In the genomic region with DNA sequence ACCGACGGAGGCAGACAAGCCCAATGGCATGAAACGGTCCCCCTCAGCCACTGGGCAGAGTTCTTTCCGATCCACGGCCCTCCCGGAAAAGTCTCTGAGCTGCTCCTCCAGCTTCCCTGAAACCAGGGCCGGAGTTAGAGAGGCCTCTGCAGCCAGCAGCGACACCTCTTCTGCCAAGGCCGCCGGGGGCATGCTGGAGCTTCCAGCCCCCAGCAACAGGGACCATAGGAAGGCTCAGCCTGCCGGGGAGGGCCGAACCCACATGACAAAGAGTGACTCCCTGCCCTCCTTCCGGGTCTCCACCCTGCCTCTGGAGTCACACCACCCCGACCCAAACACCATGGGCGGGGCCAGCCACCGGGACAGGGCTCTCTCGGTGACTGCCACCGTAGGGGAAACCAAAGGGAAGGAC, we compare ENCODE assay signal across 9 cellular contexts. TPM values are rescaled to one million over a fixed set of nuclear protein-coding genes. Genes with fewer than 3 reads are reported as not detected.
DNase-seq lines count a peak whose midpoint lies in the region; ATAC-seq and TF ChIP-seq lines count a peak whose summit lies in the region.
"Had no signal": no experiment of that assay in that cellular context is flagged by ENCODE, and none has a peak within 500 bp of the region (broad histone marks: within the 10 kb centered on the region; RNA-seq: fewer than 3 reads in every experiment).

No MANE protein-coding gene starts in this region.

- no peak for TF ChIP-seq CTCF in osteoblast (IDR thresholded peaks at IDR 0.05; ENCODE audit: extremely low read depth, low read depth, low read length)
- TF ChIP-seq CTCF in thoracic aorta (IDR thresholded peaks at IDR 0.05), result no peak

- H3K27me3 ChIP-seq in osteoblast (ENCODE audit: insufficient read depth, low read length) (no peaks in the 10 kb centered on the region), thoracic aorta (replicated peaks; ENCODE audit: insufficient read depth) (no peaks in the 10 kb centered on the region)

- peak overlapping the region; percentile 96 for H3K27ac Mint-ChIP-seq in activated CD4-positive, alpha-beta T cell treated with anti-CD3 and anti-CD28 coated beads, Interleukin-2, amount 10 ng/mL, durations not matched to agents 24 days and 14 days
- peak overlapping the region; percentile 93 to 96 for H3K27ac Mint-ChIP-seq in effector memory CD8-positive, alpha-beta T cell

- no peaks in the 10 kb centered on the region for H4K20me1 ChIP-seq in osteoblast (ENCODE audit: insufficient read depth, low read length)

- DNase-seq in activated CD4-positive, alpha-beta T cell treated with anti-CD3 and anti-CD28 coated beads, Interleukin-2, amount 10 ng/mL, durations not matched to agents 24 days and 14 days, result peak; percentile 95
- DNase-seq in effector memory CD8-positive, alpha-beta T cell, result peak; percentile 47 to 60 (median 55)
- no peak for DNase-seq in osteoblast (ENCODE audit: insufficient read length, low spot score, missing footprints)
- no peak for DNase-seq in thoracic aorta (ENCODE audit: low spot score)
- DNase-seq in globus pallidus (ENCODE audit: low spot score), result no peak
- DNase-seq in COR-L47 (lab: John Stamatoyannopoulos, UW), result no peak

- H3K79me2 ChIP-seq in osteoblast (ENCODE audit: insufficient read depth, low read length), result no peaks in the 10 kb centered on the region

- peaks cover 58% of the 10 kb centered on the region for H3K4me1 Mint-ChIP-seq in activated CD4-positive, alpha-beta T cell treated with anti-CD3 and anti-CD28 coated beads, Interleukin-2, amount 10 ng/mL, durations not matched to agents 24 days and 14 days
- H3K4me1 Mint-ChIP-seq in effector memory CD8-positive, alpha-beta T cell (ENCODE audit: low read depth in 2 of 2), result peaks cover 36 to 48% of the 10 kb centered on the region in 2 donors

- ATAC-seq in GM18909 (IDR thresholded peaks at IDR 0.05; ENCODE audit: poor library complexity, unreplicated experiment) (peak; percentile 41), HG03196 (IDR thresholded peaks at IDR 0.05; ENCODE audit: unreplicated experiment) (peak; percentile 23), thoracic aorta (ENCODE audit: insufficient number of reproducible peaks, low FRiP score, low read depth) (peak; percentile 14)
- ATAC-seq in effector memory CD8-positive, alpha-beta T cell (replicated peaks), result peak; percentile 53

- H3K36me3 ChIP-seq in osteoblast (ENCODE audit: insufficient read depth, low read length) (no peaks in the 10 kb centered on the region), thoracic aorta (peaks cover 18% of the 10 kb centered on the region)

- H3K4me3 Mint-ChIP-seq in activated CD4-positive, alpha-beta T cell treated with anti-CD3 and anti-CD28 coated beads, Interleukin-2, amount 10 ng/mL, durations not matched to agents 24 days and 14 days, result peak overlapping the region; percentile 89
- H3K4me3 Mint-ChIP-seq in effector memory CD8-positive, alpha-beta T cell, result peak overlapping the region; percentile 81 to 90

- H3K4me1 ChIP-seq in osteoblast (ENCODE audit: insufficient read depth, low read length) (peaks cover 10% of the 10 kb centered on the region), thoracic aorta (ENCODE audit: control insufficient read depth in 1 of 2, low read depth in 2 of 2) (peaks cover 11 to 21% of the 10 kb centered on the region in 2 donors)

- H3K9me3 ChIP-seq in osteoblast (ENCODE audit: low read depth, low read length) (no peaks in the 10 kb centered on the region), thoracic aorta (no peaks in the 10 kb centered on the region)

- H3K4me3 ChIP-seq in osteoblast (ENCODE audit: insufficient read depth, low read length) (peak overlapping the region; percentile 56), thoracic aorta (peak overlapping the region; percentile 74)

- peak overlapping the region; percentile 78 for H3K4me2 ChIP-seq in osteoblast (ENCODE audit: insufficient read depth, low read length)

- H3K27me3 Mint-ChIP-seq in activated CD4-positive, alpha-beta T cell treated with anti-CD3 and anti-CD28 coated beads, Interleukin-2, amount 10 ng/mL, durations not matched to agents 24 days and 14 days, result no peaks in the 10 kb centered on the region
- H3K27me3 Mint-ChIP-seq in effector memory CD8-positive, alpha-beta T cell, result no peaks in the 10 kb centered on the region

- peak overlapping the region; percentile 95 for H2AFZ ChIP-seq in osteoblast (ENCODE audit: low read length)

- intact Hi-C loops in activated CD4-positive, alpha-beta T cell treated with anti-CD3 and anti-CD28 coated beads, Interleukin-2, amount 10 ng/mL, durations not matched to agents 24 days and 14 days (cut with micrococcal nuclease), result loop anchor here (1.0 to 10.0 kb wide), 10 partner anchors 9 to 1239 kb away; partner anchors contain the start of genes ERBIN and PIK3R1

- peaks cover 39% of the 10 kb centered on the region for H3K36me3 Mint-ChIP-seq in activated CD4-positive, alpha-beta T cell treated with anti-CD3 and anti-CD28 coated beads, Interleukin-2, amount 10 ng/mL, durations not matched to agents 24 days and 14 days (ENCODE audit: low read depth)
- H3K36me3 Mint-ChIP-seq in effector memory CD8-positive, alpha-beta T cell (ENCODE audit: insufficient read depth), result peaks cover 40% of the 10 kb centered on the region

- H3K9me3 Mint-ChIP-seq in activated CD4-positive, alpha-beta T cell treated with anti-CD3 and anti-CD28 coated beads, Interleukin-2, amount 10 ng/mL, durations not matched to agents 24 days and 14 days, result no peaks in the 10 kb centered on the region
- H3K9me3 Mint-ChIP-seq in effector memory CD8-positive, alpha-beta T cell, result no peaks in the 10 kb centered on the region

- H3K27ac ChIP-seq in osteoblast (ENCODE audit: low read depth, low read length), result peak overlapping the region; percentile 50
- peak overlapping the region; percentile 76 to 91 for H3K27ac ChIP-seq in thoracic aorta

RNA-seq across cellular contexts. Expression of gene CD180, which starts 30.1 kb away (rescaled TPM):
- total RNA-seq in activated CD4-positive, alpha-beta T cell treated with anti-CD3 and anti-CD28 coated beads, Interleukin-2, amount 10 ng/mL, durations not matched to agents 24 days and 14 days, result 0.26 and 0.47 TPM in 2 replicates
- not detected in 2 replicates for total RNA-seq in osteoblast
- total RNA-seq in thoracic aorta, result under 1 TPM; 0.81 to 0.85 TPM
- total RNA-seq: NCI-H460 had no signal

Comparison
In these comparisons a context has a peak if more than half of its experiments do, and no peak if none do; other contexts are left out.
1. DNase-seq: peak in activated CD4-positive, alpha-beta T cell treated with anti-CD3 and anti-CD28 coated beads, Interleukin-2, amount 10 ng/mL, durations not matched to agents 24 days and 14 days (single experiment) and effector memory CD8-positive, alpha-beta T cell (3 of 3); none in osteoblast (single experiment), thoracic aorta (single experiment), globus pallidus (single experiment) and COR-L47 (single experiment).
2. Peak in every context shown above with its lines, with median percentiles within 50 percentile points of each other: ATAC-seq.